Comparison of ENCODE assay signal across 9 cellular contexts in genomic region chr11:19345519-19345847, GRCh38.
A peak's percentile ranks its signal among the peaks of the same experiment; 100 is the strongest.
DNase-seq lines count a peak whose midpoint lies in the region; ATAC-seq, FAIRE-seq and TF ChIP-seq lines count a peak whose summit lies in the region.
"Had no signal": no experiment of that assay in that cellular context is flagged by ENCODE, and none has a peak within 500 bp of the region (broad histone marks: within the 10 kb centered on the region; RNA-seq: fewer than 3 reads in every experiment).

No MANE protein-coding gene starts in this region.

- no peaks in the 10 kb centered on the region for H3K9me3 ChIP-seq in HAP-1

- H3K27me3 Mint-ChIP-seq in brain, result peaks cover 93% of the 10 kb centered on the region

- no peaks in the 10 kb centered on the region for H3K36me3 ChIP-seq in HAP-1 (replicated peaks)

- ATAC-seq in HG02870 (IDR thresholded peaks at IDR 0.05; ENCODE audit: unreplicated experiment), result peak; percentile 29
- no peak for ATAC-seq in activated CD4-positive, CD25-positive, alpha-beta regulatory T cell treated with anti-CD3 and anti-CD28 coated beads, Interleukin-2, amount 50 U/mL, for 24 hours

- H3K4me3 ChIP-seq in HAP-1, result no peak overlapping the region

- no peaks in the 10 kb centered on the region for H3K9me3 Mint-ChIP-seq in brain

- in situ Hi-C loops in HAP-1 (cut with MboI; ENCODE audit: low sequenced_read_pairs), result no loop called here

- H3K27me3 ChIP-seq in HAP-1 (ENCODE audit: low read depth), result peaks cover 87% of the 10 kb centered on the region

- peak overlapping the region; percentile 90 to 96 (median 91) for H3K4me3 Mint-ChIP-seq in brain

- peak overlapping the region; percentile 6 to 95 (median 80) for H3K27ac Mint-ChIP-seq in brain

- peaks cover 4% of the 10 kb centered on the region for H3K36me3 Mint-ChIP-seq in brain

- peak; percentile 74 for FAIRE-seq in GM12892 (lab: Jason Lieb, UNC)
- FAIRE-seq: islet of Langerhans had no signal

- TF ChIP-seq CTCF in brain (conservative IDR thresholded peaks at IDR 0.05), result no peak

- peaks cover 52% of the 10 kb centered on the region for H3K4me1 Mint-ChIP-seq in brain

- no peak for TF ChIP-seq POLR2A in GM12892 (IDR thresholded peaks at IDR 0.05; ENCODE audit: low read depth, low read length)

- no peaks in the 10 kb centered on the region for H3K4me1 ChIP-seq in HAP-1

- DNase-seq in GM12892 (ENCODE audit: insufficient read length) (peak; percentile 51), lung microvascular endothelial cell (ENCODE audit: low read depth in 2 of 2) (peak; percentile 25 to 50), HAP-1 (ENCODE audit: low spot score in 2 of 2) (no peak), SKM-1 treated with dmso at 0.1 percent for 144 hours (lab: John Stamatoyannopoulos, UW; ENCODE audit: unreplicated experiment) (no peak)
- no peak for DNase-seq in stimulated activated naive CD4-positive, alpha-beta T cell treated with Interleukin-2 at 50 U/mL for 16 hours (lab: John Stamatoyannopoulos, UW)

Comparison
In these comparisons a context has a peak if more than half of its experiments do, and no peak if none do; other contexts are left out.
1. DNase-seq: peak in GM12892 (single experiment) and lung microvascular endothelial cell (2 of 2); none in HAP-1 (0 of 2), stimulated activated naive CD4-positive, alpha-beta T cell treated with Interleukin-2 at 50 U/mL for 16 hours (single experiment) and SKM-1 treated with dmso at 0.1 percent for 144 hours (single experiment).